ENCODE assay signal across 17 cellular contexts in the genomic region with DNA sequence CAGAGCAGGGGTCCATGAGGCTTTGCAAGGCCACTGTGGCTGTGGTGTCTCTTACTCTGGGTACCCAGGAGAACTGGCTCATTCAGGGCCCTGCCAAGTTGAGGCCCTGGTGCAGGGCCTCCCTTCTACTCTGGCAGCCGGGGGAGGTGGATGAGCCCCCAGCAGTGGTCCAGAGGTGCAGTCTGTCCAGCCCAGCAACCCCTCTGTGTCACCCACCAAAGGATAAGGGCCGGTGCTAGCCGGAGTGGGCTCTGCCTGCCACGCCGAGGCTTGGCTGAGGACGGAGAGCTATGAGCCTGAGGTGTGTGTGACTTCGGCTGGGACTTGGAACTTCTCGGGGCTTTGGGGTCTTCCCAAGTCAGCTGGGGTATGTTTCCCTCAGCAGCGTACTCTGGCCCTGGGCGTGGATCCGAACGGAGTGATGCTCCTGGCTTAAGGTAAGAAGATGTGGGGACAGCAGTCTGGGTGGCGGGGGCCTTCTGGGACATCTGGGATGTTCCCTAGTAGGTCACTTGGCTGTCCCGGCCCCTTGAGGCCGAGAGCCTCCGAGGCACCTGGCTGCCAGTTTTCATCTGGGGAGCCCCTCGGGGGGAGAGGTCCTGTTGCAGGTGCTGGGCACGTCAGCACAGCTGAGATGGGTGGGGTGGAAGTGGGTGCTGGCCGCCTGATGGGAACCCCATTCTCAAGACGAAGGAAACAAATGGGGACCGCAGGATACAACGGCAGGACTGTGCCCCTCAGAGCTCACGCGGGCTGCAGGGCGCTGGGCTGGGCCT. TPM values are rescaled to one million over a fixed set of nuclear protein-coding genes. Genes with fewer than 3 reads are reported as not detected.
DNase-seq lines count a peak whose midpoint lies in the region; ATAC-seq, FAIRE-seq and TF ChIP-seq lines count a peak whose summit lies in the region.
"Had no signal": no experiment of that assay in that cellular context is flagged by ENCODE, and none has a peak within 500 bp of the region (broad histone marks: within the 10 kb centered on the region; RNA-seq: fewer than 3 reads in every experiment).

No MANE protein-coding gene starts in this region.

- peaks cover 15 to 44% (median 31%) of the 10 kb centered on the region in 4 donors for H3K4me1 Mint-ChIP-seq in CD4-positive, alpha-beta memory T cell
- H3K4me1 Mint-ChIP-seq in natural killer cell: peaks cover 58 to 89% of the 10 kb centered on the region in 2 donors
- H3K4me1 Mint-ChIP-seq: brain had no signal

- DNase-seq in CD4-positive, alpha-beta memory T cell: peak in 1 of 5 donors; percentile 28
- DNase-seq in GM12891 (ENCODE audit: insufficient read length, low spot score) (no peak), natural killer cell (peak; percentile 18), NCI-H2171 treated with DMSO at 0.1 percent for 48 hours (lab: John Stamatoyannopoulos, UW) (no peak), erythroblast (lab: John Stamatoyannopoulos, UW) (no peak), KG1 (lab: John Stamatoyannopoulos, UW) (no peak)
- peak in 1 of 2 donors; percentile 57 for DNase-seq in activated naive CD4-positive, alpha-beta T cell treated with anti-CD3 and anti-CD28 coated beads, Interleukin-2, amount 50 U/mL, for 72 hours (ENCODE audit: low spot score in 2 of 2)
- DNase-seq: effector CD8-positive, alpha-beta T cell; EL; NCI-H1417 treated with DMSO at 0.1 percent for 48 hours; NCI-H510A treated with DMSO at 0.1 percent for 48 hours had no signal

- CTCF ChIA-PET in CD4-positive, alpha-beta memory T cell (lab: Charles Lee; ENCODE audit: partially characterized antibody): interaction anchor here (1.0 to 1.6 kb wide), 2 partner anchors 26 to 56 kb away, joined by 3 to 4 read pairs; a partner anchor contains a TSS

- peaks cover 73% of the 10 kb centered on the region for H3K36me3 ChIP-seq in CD4-positive, alpha-beta memory T cell (ENCODE audit: insufficient read depth, low read length)
- H3K36me3 ChIP-seq: BLaER1 treated with 17β-estradiol and CSF1 and Interleukin-3, amounts not matched to agents 10 nM and 100 nM; pancreas had no signal

- TF ChIP-seq POLR2A in GM12891 (IDR thresholded peaks at IDR 0.05; ENCODE audit: low read depth, low read length) (no peak), erythroblast (IDR thresholded peaks at IDR 0.05; ENCODE audit: low read length) (no peak)

- H3K27ac ChIP-seq in CD4-positive, alpha-beta memory T cell (ENCODE audit: low read depth, low read length): no peak overlapping the region
- H3K27ac ChIP-seq: BLaER1 treated with 17β-estradiol and CSF1 and Interleukin-3, amounts not matched to agents 10 nM and 100 nM; pancreas had no signal

- no peak for ATAC-seq in activated naive CD4-positive, alpha-beta T cell treated with anti-CD3 and anti-CD28 coated beads, Interleukin-2, amount 50 U/mL, for 72 hours
- ATAC-seq in natural killer cell: no peak
- no peak for ATAC-seq in HG03457 (IDR thresholded peaks at IDR 0.05; ENCODE audit: unreplicated experiment)
- ATAC-seq: pancreas, SK-N-SH treated with all-trans-retinoic acid at 6 μM for 48 hours had no signal

- H3K9me3 ChIP-seq in CD4-positive, alpha-beta memory T cell (ENCODE audit: control insufficient read depth in 1 of 2, low read length in 2 of 2): no peaks in the 10 kb centered on the region
- H3K9me3 ChIP-seq: pancreas had no signal

- intact Hi-C loops in CD4-positive, alpha-beta memory T cell (cut with micrococcal nuclease): no loop called here
- intact Hi-C loops in natural killer cell (cut with micrococcal nuclease): no loop called here

- peak overlapping the region in 1 of 8 donors; percentile 7 for H3K4me3 Mint-ChIP-seq in CD4-positive, alpha-beta memory T cell
- H3K4me3 Mint-ChIP-seq in natural killer cell: peak overlapping the region; percentile 60
- H3K4me3 Mint-ChIP-seq: brain had no signal

- peak overlapping the region in 4 of 7 donors; percentile 22 to 85 (median 50) for H3K27ac Mint-ChIP-seq in CD4-positive, alpha-beta memory T cell
- peak overlapping the region; percentile 81 to 93 for H3K27ac Mint-ChIP-seq in activated naive CD4-positive, alpha-beta T cell treated with anti-CD3 and anti-CD28 coated beads, Interleukin-2, amount 50 U/mL, for 72 hours
- peak overlapping the region; percentile 91 to 99 for H3K27ac Mint-ChIP-seq in natural killer cell
- H3K27ac Mint-ChIP-seq: brain had no signal

- TF ChIP-seq CTCF in natural killer cell (IDR thresholded peaks at IDR 0.05): no peak

- peaks cover 0 to 9% (median 0%) of the 10 kb centered on the region in 8 donors for H3K9me3 Mint-ChIP-seq in CD4-positive, alpha-beta memory T cell
- H3K9me3 Mint-ChIP-seq in activated naive CD4-positive, alpha-beta T cell treated with anti-CD3 and anti-CD28 coated beads, Interleukin-2, amount 50 U/mL, for 72 hours: no peaks in the 10 kb centered on the region
- H3K9me3 Mint-ChIP-seq in natural killer cell: no peaks in the 10 kb centered on the region

- FAIRE-seq in GM12891 (lab: Jason Lieb, UNC): no peak
- FAIRE-seq: pancreas had no signal

- POLR2A ChIA-PET in CD4-positive, alpha-beta memory T cell (lab: Charles Lee; ENCODE audit: partially characterized antibody): no interaction called here

- peaks cover 22 to 75% of the 10 kb centered on the region in 2 donors for H3K36me3 Mint-ChIP-seq in CD4-positive, alpha-beta memory T cell
- H3K36me3 Mint-ChIP-seq in activated naive CD4-positive, alpha-beta T cell treated with anti-CD3 and anti-CD28 coated beads, Interleukin-2, amount 50 U/mL, for 72 hours: peaks cover 10 to 13% of the 10 kb centered on the region in 2 donors
- H3K36me3 Mint-ChIP-seq in natural killer cell: peaks cover 13% of the 10 kb centered on the region

- H3K27me3 ChIP-seq in CD4-positive, alpha-beta memory T cell (ENCODE audit: insufficient read depth, low read length): no peaks in the 10 kb centered on the region
- H3K27me3 ChIP-seq: pancreas had no signal

- no peaks in the 10 kb centered on the region for H3K27me3 Mint-ChIP-seq in CD4-positive, alpha-beta memory T cell
- H3K27me3 Mint-ChIP-seq in natural killer cell (ENCODE audit: low read depth in 2 of 2): no peaks in the 10 kb centered on the region

- H3K4me1 ChIP-seq in CD4-positive, alpha-beta memory T cell (ENCODE audit: insufficient read depth, low read length): peaks cover 24% of the 10 kb centered on the region
- H3K4me1 ChIP-seq: pancreas had no signal

- H3K4me3 ChIP-seq in CD4-positive, alpha-beta memory T cell (ENCODE audit: low read length in 2 of 2): no peak overlapping the region
- H3K4me3 ChIP-seq: BLaER1 treated with 17β-estradiol and CSF1 and Interleukin-3, amounts not matched to agents 10 nM and 100 nM; pancreas had no signal

TF ChIP-seq in GM12891, 5 proteins besides CTCF, POLR2A, EP300 and RAD21:
- no peak for TF ChIP-seq SPI1 (IDR thresholded peaks at IDR 0.05; ENCODE audit: low read depth, low read length)
- TF ChIP-seq TAF1 (IDR thresholded peaks at IDR 0.05; ENCODE audit: low read depth, low read length): no peak
- peak; percentile 25 for TF ChIP-seq POLR2AphosphoS5 (IDR thresholded peaks at IDR 0.05; ENCODE audit: low read depth, low read length)
- no peak for TF ChIP-seq POU2F2 (IDR thresholded peaks at IDR 0.05; ENCODE audit: low read depth, low read length)

RNA-seq across cellular contexts. Expression of a gene that starts 25.9 kb away (rescaled TPM):
- total RNA-seq in CD4-positive, alpha-beta memory T cell: 100 to 1,000 TPM; 105 to 112 TPM
- 10 to 100 TPM; 12.5 to 50.8 TPM for polyA plus RNA-seq in CD4-positive, alpha-beta memory T cell
- polyA plus RNA-seq in GM12891 (2012; ENCODE audit: low read depth, missing spikeins): 82.2 TPM
- total RNA-seq in activated naive CD4-positive, alpha-beta T cell treated with anti-CD3 and anti-CD28 coated beads, Interleukin-2, amount 50 U/mL, for 72 hours: 100 to 1,000 TPM; 119 to 136 TPM
- total RNA-seq in natural killer cell: 100 to 1,000 TPM; 537 to 630 (median 601) TPM
- total RNA-seq: fibroblast of villous mesenchyme had no signal
